ENCODE assay signal across 1 cellular context in the genomic region with DNA sequence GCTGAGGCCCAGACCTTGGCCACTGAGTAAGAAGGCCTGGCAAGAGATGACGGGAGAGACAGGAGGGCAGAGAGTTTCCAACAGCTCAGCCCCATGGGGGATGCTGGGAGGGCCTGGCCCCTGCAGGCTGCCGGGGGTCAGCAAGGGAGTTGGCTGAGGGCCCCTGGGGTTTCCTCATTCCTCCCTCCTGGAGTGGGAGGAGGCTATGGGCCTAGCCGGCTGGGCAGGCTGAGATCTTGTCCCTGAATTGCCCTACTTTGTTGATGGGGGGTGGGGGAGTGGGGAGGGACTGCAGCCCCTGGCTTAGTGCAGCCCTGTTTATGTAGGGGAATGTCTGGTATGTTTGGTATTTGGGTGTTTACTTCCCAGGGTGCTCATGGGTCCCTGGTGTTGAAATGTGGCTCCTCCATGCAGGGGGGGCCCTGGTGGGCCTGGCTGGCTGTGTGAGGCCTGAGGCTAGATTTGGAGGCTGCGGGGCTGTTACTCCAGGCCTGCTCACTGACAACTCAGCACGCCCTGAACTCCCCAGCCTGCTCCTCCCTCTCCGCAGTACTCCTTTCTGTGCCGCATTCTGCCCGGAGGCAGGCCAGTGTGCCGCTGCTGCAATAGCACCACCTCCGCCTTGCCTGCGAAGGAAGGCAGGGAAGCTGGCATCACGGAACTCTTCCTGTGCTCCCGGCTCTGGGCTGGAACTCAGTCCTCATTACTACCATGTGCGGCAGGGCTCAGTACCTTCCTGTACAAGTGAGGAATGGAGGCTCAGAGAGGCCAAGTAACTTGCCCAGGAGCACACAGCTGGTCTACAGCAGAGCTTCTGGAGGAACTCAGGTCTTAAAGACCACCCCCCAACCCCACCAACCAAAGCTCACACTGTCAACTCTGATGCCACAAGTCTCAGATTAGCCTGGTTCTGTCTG.
TF ChIP-seq lines count a peak whose summit lies in the region.

No MANE protein-coding gene starts in this region.

TF ChIP-seq in WTC11, 78 proteins besides CTCF, POLR2A, EP300 and RAD21 (continued from another document):
- TF ChIP-seq AFF4 (CRISPR knock-in tag; IDR thresholded peaks at IDR 0.05; ENCODE audit: borderline replicate concordance) (no peak), PRRX2 (CRISPR knock-in tag; IDR thresholded peaks at IDR 0.05) (0 out of 2 replicates have a peak, but pooled peaks have one; percentile 71), SP1 (CRISPR knock-in tag; conservative IDR thresholded peaks at IDR 0.05) (peak; percentile 38), FOXK1 (CRISPR knock-in tag; IDR thresholded peaks at IDR 0.05) (peak; percentile 93), ZNF423 (CRISPR knock-in tag; IDR thresholded peaks at IDR 0.05) (peak; percentile 93; the same call in 1 of the 2 replicates), NR1H2 (CRISPR knock-in tag; IDR thresholded peaks at IDR 0.05) (no peak), NR2C2 (CRISPR knock-in tag; IDR thresholded peaks at IDR 0.05) (no peak), NFE2L1 (CRISPR knock-in tag; IDR thresholded peaks at IDR 0.05) (peak; percentile 74; the same call in 1 of the 2 replicates), CREB1 (CRISPR knock-in tag; IDR thresholded peaks at IDR 0.05) (no peak), ZNF263 (CRISPR knock-in tag; IDR thresholded peaks at IDR 0.05; ENCODE audit: low read depth) (0 out of 2 replicates have a peak, but pooled peaks have one; percentile 33), JUN (CRISPR knock-in tag; IDR thresholded peaks at IDR 0.05) (no peak), TEAD1 (CRISPR knock-in tag; IDR thresholded peaks at IDR 0.05) (peak; percentile 99), ZBTB21 (CRISPR knock-in tag; IDR thresholded peaks at IDR 0.05; ENCODE audit: borderline replicate concordance) (no peak), RORB (CRISPR knock-in tag; IDR thresholded peaks at IDR 0.05) (no peak), AR (CRISPR knock-in tag; IDR thresholded peaks at IDR 0.05) (no peak), FOXP1 (CRISPR knock-in tag; IDR thresholded peaks at IDR 0.05; ENCODE audit: borderline replicate concordance) (peak; percentile 84; the same call in 1 of the 2 replicates), EMX1 (CRISPR knock-in tag; IDR thresholded peaks at IDR 0.05) (no peak), NFATC4 (CRISPR knock-in tag; IDR thresholded peaks at IDR 0.05) (no peak), ZMAT4 (CRISPR knock-in tag; IDR thresholded peaks at IDR 0.05) (no peak), MAX (CRISPR knock-in tag; IDR thresholded peaks at IDR 0.05) (peak; percentile 63)
- TF ChIP-seq, protein P1, sequence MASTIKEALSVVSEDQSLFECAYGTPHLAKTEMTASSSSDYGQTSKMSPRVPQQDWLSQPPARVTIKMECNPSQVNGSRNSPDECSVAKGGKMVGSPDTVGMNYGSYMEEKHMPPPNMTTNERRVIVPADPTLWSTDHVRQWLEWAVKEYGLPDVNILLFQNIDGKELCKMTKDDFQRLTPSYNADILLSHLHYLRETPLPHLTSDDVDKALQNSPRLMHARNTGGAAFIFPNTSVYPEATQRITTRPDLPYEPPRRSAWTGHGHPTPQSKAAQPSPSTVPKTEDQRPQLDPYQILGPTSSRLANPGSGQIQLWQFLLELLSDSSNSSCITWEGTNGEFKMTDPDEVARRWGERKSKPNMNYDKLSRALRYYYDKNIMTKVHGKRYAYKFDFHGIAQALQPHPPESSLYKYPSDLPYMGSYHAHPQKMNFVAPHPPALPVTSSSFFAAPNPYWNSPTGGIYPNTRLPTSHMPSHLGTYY (CRISPR knock-in tag; IDR thresholded peaks at IDR 0.05), result 0 out of 2 replicates have a peak, but pooled peaks have one; percentile 37
- TF ChIP-seq, protein P2, sequence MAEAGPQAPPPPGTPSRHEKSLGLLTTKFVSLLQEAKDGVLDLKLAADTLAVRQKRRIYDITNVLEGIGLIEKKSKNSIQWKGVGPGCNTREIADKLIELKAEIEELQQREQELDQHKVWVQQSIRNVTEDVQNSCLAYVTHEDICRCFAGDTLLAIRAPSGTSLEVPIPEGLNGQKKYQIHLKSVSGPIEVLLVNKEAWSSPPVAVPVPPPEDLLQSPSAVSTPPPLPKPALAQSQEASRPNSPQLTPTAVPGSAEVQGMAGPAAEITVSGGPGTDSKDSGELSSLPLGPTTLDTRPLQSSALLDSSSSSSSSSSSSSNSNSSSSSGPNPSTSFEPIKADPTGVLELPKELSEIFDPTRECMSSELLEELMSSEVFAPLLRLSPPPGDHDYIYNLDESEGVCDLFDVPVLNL (CRISPR knock-in tag; IDR thresholded peaks at IDR 0.05; ENCODE audit: borderline replicate concordance, low read depth), result no peak
- TF ChIP-seq, protein P3, sequence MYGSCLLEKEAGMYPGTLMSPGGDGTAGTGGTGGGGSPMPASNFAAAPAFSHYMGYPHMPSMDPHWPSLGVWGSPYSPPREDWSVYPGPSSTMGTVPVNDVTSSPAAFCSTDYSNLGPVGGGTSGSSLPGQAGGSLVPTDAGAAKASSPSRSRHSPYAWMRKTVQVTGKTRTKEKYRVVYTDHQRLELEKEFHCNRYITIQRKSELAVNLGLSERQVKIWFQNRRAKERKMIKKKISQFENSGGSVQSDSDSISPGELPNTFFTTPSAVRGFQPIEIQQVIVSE (CRISPR knock-in tag; IDR thresholded peaks at IDR 0.05; ENCODE audit: borderline replicate concordance), result no peak
- TF ChIP-seq, protein P4, sequence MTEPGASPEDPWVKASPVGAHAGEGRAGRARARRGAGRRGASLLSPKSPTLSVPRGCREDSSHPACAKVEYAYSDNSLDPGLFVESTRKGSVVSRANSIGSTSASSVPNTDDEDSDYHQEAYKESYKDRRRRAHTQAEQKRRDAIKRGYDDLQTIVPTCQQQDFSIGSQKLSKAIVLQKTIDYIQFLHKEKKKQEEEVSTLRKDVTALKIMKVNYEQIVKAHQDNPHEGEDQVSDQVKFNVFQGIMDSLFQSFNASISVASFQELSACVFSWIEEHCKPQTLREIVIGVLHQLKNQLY (CRISPR knock-in tag; IDR thresholded peaks at IDR 0.05), result no peak
- TF ChIP-seq, protein P5, sequence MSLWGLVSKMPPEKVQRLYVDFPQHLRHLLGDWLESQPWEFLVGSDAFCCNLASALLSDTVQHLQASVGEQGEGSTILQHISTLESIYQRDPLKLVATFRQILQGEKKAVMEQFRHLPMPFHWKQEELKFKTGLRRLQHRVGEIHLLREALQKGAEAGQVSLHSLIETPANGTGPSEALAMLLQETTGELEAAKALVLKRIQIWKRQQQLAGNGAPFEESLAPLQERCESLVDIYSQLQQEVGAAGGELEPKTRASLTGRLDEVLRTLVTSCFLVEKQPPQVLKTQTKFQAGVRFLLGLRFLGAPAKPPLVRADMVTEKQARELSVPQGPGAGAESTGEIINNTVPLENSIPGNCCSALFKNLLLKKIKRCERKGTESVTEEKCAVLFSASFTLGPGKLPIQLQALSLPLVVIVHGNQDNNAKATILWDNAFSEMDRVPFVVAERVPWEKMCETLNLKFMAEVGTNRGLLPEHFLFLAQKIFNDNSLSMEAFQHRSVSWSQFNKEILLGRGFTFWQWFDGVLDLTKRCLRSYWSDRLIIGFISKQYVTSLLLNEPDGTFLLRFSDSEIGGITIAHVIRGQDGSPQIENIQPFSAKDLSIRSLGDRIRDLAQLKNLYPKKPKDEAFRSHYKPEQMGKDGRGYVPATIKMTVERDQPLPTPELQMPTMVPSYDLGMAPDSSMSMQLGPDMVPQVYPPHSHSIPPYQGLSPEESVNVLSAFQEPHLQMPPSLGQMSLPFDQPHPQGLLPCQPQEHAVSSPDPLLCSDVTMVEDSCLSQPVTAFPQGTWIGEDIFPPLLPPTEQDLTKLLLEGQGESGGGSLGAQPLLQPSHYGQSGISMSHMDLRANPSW (CRISPR knock-in tag; conservative IDR thresholded peaks at IDR 0.05; ENCODE audit: low read depth), result no peak
- TF ChIP-seq, protein P6, sequence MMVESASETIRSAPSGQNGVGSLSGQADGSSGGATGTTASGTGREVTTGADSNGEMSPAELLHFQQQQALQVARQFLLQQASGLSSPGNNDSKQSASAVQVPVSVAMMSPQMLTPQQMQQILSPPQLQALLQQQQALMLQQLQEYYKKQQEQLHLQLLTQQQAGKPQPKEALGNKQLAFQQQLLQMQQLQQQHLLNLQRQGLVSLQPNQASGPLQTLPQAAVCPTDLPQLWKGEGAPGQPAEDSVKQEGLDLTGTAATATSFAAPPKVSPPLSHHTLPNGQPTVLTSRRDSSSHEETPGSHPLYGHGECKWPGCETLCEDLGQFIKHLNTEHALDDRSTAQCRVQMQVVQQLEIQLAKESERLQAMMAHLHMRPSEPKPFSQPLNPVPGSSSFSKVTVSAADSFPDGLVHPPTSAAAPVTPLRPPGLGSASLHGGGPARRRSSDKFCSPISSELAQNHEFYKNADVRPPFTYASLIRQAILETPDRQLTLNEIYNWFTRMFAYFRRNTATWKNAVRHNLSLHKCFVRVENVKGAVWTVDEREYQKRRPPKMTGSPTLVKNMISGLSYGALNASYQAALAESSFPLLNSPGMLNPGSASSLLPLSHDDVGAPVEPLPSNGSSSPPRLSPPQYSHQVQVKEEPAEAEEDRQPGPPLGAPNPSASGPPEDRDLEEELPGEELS (CRISPR knock-in tag; IDR thresholded peaks at IDR 0.05), result peak; percentile 61; the same call in 1 of the 2 replicates
- TF ChIP-seq, protein P7, sequence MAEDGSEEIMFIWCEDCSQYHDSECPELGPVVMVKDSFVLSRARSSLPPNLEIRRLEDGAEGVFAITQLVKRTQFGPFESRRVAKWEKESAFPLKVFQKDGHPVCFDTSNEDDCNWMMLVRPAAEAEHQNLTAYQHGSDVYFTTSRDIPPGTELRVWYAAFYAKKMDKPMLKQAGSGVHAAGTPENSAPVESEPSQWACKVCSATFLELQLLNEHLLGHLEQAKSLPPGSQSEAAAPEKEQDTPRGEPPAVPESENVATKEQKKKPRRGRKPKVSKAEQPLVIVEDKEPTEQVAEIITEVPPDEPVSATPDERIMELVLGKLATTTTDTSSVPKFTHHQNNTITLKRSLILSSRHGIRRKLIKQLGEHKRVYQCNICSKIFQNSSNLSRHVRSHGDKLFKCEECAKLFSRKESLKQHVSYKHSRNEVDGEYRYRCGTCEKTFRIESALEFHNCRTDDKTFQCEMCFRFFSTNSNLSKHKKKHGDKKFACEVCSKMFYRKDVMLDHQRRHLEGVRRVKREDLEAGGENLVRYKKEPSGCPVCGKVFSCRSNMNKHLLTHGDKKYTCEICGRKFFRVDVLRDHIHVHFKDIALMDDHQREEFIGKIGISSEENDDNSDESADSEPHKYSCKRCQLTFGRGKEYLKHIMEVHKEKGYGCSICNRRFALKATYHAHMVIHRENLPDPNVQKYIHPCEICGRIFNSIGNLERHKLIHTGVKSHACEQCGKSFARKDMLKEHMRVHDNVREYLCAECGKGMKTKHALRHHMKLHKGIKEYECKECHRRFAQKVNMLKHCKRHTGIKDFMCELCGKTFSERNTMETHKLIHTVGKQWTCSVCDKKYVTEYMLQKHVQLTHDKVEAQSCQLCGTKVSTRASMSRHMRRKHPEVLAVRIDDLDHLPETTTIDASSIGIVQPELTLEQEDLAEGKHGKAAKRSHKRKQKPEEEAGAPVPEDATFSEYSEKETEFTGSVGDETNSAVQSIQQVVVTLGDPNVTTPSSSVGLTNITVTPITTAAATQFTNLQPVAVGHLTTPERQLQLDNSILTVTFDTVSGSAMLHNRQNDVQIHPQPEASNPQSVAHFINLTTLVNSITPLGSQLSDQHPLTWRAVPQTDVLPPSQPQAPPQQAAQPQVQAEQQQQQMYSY (CRISPR knock-in tag; IDR thresholded peaks at IDR 0.05), result no peak
